1 cellular context compared by ENCODE assay signal in the genomic region with DNA sequence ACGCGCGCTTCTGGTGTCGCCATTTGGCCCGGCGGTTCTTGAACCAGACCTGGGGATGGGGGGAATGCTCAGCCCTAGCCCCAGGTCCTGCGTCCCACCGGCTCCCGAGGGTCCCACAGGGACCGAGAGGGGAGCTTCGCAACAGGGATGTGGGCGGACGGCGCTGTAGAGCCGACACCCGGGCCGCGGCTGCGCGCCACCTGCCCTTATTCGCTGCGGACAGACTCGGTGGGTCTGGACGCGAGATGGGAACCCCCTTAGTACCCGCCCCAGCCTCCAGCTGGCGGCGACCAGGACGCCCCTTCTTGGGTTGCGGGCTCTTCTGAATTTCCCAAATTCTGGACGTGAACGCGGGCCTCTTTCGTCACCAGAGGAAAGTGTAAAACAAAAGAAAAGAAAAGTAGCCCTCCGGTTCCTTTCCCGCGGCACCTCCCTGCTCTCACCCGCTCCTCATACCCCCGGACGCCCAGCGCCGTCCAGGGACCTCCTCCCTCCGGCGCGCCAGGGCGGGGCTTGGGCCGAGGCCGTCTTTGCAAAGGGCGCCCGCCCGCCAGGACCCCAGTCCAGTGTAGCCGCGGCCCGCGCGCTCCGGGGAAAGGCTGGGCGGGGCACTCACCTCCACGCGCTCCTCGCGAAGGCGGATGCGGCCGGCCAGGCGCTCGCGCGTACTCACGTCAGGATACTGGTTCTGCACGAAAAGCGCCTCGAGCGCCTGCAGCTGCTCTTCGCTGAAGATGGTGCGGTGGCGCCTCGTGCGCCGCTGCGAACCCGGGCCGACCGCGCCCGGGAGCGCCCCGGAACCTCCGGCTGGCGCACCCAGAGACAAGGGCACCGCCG.
TF ChIP-seq lines count a peak whose summit lies in the region.

No MANE protein-coding gene starts in this region.

TF ChIP-seq in H1, 55 proteins besides CTCF, POLR2A, EP300 and RAD21:
- TF ChIP-seq EZH2 (IDR thresholded peaks at IDR 0.05; ENCODE audit: low read depth, low read length, severe bottlenecking), result peak; percentile 98
- TF ChIP-seq CHD1 (IDR thresholded peaks at IDR 0.05; ENCODE audit: low read depth, low read length), result no peak
- no peak for TF ChIP-seq PHF8 (conservative IDR thresholded peaks at IDR 0.05; ENCODE audit: low read depth, low read length)
- no peak for TF ChIP-seq YY1 (IDR thresholded peaks at IDR 0.05; ENCODE audit: low read depth, low read length)
- TF ChIP-seq NANOG (IDR thresholded peaks at IDR 0.05; ENCODE audit: insufficient read depth, low read depth, low read length, poor library complexity, severe bottlenecking), result no peak
- no peak for TF ChIP-seq CBX5 (IDR thresholded peaks at IDR 0.05; ENCODE audit: low read depth, low read length)
- no peak for TF ChIP-seq RFX5 (IDR thresholded peaks at IDR 0.05; ENCODE audit: borderline replicate concordance, low read depth, low read length)
- TF ChIP-seq SUZ12 (IDR thresholded peaks at IDR 0.05; ENCODE audit: low read length), result peak; percentile 95
- TF ChIP-seq SP1 (IDR thresholded peaks at IDR 0.05; ENCODE audit: low read depth, low read length), result no peak
- TF ChIP-seq, protein P1, sequence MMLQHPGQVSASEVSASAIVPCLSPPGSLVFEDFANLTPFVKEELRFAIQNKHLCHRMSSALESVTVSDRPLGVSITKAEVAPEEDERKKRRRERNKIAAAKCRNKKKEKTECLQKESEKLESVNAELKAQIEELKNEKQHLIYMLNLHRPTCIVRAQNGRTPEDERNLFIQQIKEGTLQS (IDR thresholded peaks at IDR 0.05; ENCODE audit: insufficient read depth, low read depth, low read length), result no peak
- TF ChIP-seq KDM4A (IDR thresholded peaks at IDR 0.05; ENCODE audit: low read depth, low read length, severe bottlenecking), result peak; percentile 81
- TF ChIP-seq, protein P2, sequence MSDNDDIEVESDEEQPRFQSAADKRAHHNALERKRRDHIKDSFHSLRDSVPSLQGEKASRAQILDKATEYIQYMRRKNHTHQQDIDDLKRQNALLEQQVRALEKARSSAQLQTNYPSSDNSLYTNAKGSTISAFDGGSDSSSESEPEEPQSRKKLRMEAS (IDR thresholded peaks at IDR 0.05), result peak; percentile 87
- TF ChIP-seq, protein P3, sequence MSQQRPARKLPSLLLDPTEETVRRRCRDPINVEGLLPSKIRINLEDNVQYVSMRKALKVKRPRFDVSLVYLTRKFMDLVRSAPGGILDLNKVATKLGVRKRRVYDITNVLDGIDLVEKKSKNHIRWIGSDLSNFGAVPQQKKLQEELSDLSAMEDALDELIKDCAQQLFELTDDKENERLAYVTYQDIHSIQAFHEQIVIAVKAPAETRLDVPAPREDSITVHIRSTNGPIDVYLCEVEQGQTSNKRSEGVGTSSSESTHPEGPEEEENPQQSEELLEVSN (IDR thresholded peaks at IDR 0.05), result peak; percentile 82
- TF ChIP-seq KDM5A (IDR thresholded peaks at IDR 0.05; ENCODE audit: low read length), result no peak
- TF ChIP-seq GTF2F1 (IDR thresholded peaks at IDR 0.05; ENCODE audit: borderline replicate concordance, low read depth, low read length), result no peak
- TF ChIP-seq RNF2 (IDR thresholded peaks at IDR 0.05; ENCODE audit: borderline replicate concordance, low read depth, low read length, missing control alignments, poor library complexity, severe bottlenecking), result peak; percentile 66
- TF ChIP-seq MAFK (IDR thresholded peaks at IDR 0.05; ENCODE audit: low read depth, low read length), result no peak
- TF ChIP-seq TBP (IDR thresholded peaks at IDR 0.05; ENCODE audit: low read depth, low read length), result no peak
- TF ChIP-seq JUN (IDR thresholded peaks at IDR 0.05; ENCODE audit: low read depth, low read length), result no peak
- no peak for TF ChIP-seq SP2 (IDR thresholded peaks at IDR 0.05; ENCODE audit: low read length)
